ENCODE assay signal across 1 cellular context in the genomic region with DNA sequence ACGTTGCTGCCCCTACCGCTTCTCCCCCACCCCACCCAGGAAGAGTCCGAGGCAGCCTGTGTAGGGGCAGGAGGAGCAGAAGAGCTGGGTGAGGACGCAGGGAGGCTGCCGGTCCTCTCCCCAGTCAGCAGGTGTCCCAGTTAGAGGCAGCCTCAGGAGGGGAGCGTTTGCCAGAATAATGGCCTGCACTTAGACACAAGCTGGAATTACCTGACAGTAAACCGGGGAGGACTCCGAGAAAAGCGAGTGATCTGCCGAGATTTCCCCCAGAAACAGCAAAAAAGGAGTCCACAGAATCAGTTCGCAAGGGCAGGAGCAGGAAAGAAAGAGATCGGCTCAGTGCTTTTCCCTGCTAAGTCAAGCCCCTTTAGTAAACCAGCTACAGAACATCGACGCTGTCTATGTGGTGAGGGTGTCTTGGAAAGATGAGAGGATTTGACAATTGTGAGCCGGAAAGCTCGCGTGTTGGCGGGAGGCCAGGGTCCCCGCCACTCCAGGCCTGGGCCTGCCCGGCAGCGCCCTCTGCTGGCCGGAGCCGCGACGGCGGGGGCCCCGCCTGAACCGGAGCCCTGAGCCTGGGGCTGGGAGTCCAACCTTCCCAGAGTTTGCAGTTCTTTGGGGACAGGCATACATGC.
TF ChIP-seq lines count a peak whose summit lies in the region.

No MANE protein-coding gene starts in this region.

TF ChIP-seq in HepG2, 621 proteins besides CTCF, POLR2A, EP300 and RAD21 (continued from another document and continues in another):
- 0 out of 2 replicates have a peak, but pooled peaks have one; percentile 48 for TF ChIP-seq MYNN (CRISPR knock-in tag; IDR thresholded peaks at IDR 0.05; ENCODE audit: low read depth)
- 0 out of 2 replicates have a peak, but pooled peaks have one; percentile 41 for TF ChIP-seq ZNF280D (CRISPR knock-in tag; IDR thresholded peaks at IDR 0.05)
- TF ChIP-seq, protein P1, sequence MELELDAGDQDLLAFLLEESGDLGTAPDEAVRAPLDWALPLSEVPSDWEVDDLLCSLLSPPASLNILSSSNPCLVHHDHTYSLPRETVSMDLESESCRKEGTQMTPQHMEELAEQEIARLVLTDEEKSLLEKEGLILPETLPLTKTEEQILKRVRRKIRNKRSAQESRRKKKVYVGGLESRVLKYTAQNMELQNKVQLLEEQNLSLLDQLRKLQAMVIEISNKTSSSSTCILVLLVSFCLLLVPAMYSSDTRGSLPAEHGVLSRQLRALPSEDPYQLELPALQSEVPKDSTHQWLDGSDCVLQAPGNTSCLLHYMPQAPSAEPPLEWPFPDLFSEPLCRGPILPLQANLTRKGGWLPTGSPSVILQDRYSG (CRISPR knock-in tag; IDR thresholded peaks at IDR 0.05), result no peak
- TF ChIP-seq NCOR1 (IDR thresholded peaks at IDR 0.05; ENCODE audit: borderline replicate concordance, low read length), result no peak
- TF ChIP-seq REPIN1 (CRISPR knock-in tag; IDR thresholded peaks at IDR 0.05; ENCODE audit: borderline replicate concordance, low read depth), result peak; percentile 67
- TF ChIP-seq, protein P2, sequence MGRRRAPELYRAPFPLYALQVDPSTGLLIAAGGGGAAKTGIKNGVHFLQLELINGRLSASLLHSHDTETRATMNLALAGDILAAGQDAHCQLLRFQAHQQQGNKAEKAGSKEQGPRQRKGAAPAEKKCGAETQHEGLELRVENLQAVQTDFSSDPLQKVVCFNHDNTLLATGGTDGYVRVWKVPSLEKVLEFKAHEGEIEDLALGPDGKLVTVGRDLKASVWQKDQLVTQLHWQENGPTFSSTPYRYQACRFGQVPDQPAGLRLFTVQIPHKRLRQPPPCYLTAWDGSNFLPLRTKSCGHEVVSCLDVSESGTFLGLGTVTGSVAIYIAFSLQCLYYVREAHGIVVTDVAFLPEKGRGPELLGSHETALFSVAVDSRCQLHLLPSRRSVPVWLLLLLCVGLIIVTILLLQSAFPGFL (CRISPR knock-in tag; IDR thresholded peaks at IDR 0.05), result no peak
- 0 out of 2 replicates have a peak, but pooled peaks have one; percentile 55 for TF ChIP-seq ZNF343 (CRISPR knock-in tag; IDR thresholded peaks at IDR 0.05)
- TF ChIP-seq, protein P3, sequence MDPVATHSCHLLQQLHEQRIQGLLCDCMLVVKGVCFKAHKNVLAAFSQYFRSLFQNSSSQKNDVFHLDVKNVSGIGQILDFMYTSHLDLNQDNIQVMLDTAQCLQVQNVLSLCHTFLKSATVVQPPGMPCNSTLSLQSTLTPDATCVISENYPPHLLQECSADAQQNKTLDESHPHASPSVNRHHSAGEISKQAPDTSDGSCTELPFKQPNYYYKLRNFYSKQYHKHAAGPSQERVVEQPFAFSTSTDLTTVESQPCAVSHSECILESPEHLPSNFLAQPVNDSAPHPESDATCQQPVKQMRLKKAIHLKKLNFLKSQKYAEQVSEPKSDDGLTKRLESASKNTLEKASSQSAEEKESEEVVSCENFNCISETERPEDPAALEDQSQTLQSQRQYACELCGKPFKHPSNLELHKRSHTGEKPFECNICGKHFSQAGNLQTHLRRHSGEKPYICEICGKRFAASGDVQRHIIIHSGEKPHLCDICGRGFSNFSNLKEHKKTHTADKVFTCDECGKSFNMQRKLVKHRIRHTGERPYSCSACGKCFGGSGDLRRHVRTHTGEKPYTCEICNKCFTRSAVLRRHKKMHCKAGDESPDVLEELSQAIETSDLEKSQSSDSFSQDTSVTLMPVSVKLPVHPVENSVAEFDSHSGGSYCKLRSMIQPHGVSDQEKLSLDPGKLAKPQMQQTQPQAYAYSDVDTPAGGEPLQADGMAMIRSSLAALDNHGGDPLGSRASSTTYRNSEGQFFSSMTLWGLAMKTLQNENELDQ (CRISPR knock-in tag; IDR thresholded peaks at IDR 0.05; ENCODE audit: borderline replicate concordance), result no peak
- no peak for TF ChIP-seq ZNF3 (CRISPR knock-in tag; IDR thresholded peaks at IDR 0.05)
- TF ChIP-seq HBP1 (CRISPR knock-in tag; IDR thresholded peaks at IDR 0.05; ENCODE audit: low read depth), result peak; percentile 76; the same call in 1 of the 2 replicates
- no peak for TF ChIP-seq MTF1 (CRISPR knock-in tag; IDR thresholded peaks at IDR 0.05)
- no peak for TF ChIP-seq NFATC3 (CRISPR knock-in tag; IDR thresholded peaks at IDR 0.05)
- TF ChIP-seq, protein P4, sequence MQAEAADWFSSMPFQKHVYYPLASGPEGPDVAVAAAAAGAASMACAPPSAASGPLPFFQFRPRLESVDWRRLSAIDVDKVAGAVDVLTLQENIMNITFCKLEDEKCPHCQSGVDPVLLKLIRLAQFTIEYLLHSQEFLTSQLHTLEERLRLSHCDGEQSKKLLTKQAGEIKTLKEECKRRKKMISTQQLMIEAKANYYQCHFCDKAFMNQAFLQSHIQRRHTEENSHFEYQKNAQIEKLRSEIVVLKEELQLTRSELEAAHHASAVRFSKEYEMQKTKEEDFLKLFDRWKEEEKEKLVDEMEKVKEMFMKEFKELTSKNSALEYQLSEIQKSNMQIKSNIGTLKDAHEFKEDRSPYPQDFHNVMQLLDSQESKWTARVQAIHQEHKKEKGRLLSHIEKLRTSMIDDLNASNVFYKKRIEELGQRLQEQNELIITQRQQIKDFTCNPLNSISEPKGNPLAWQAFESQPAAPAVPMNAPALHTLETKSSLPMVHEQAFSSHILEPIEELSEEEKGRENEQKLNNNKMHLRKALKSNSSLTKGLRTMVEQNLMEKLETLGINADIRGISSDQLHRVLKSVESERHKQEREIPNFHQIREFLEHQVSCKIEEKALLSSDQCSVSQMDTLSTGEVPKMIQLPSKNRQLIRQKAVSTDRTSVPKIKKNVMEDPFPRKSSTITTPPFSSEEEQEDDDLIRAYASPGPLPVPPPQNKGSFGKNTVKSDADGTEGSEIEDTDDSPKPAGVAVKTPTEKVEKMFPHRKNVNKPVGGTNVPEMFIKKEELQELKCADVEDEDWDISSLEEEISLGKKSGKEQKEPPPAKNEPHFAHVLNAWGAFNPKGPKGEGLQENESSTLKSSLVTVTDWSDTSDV (CRISPR knock-in tag; IDR thresholded peaks at IDR 0.05), result no peak
- no peak for TF ChIP-seq ZFP62 (CRISPR knock-in tag; IDR thresholded peaks at IDR 0.05)
- TF ChIP-seq ZNF432 (CRISPR knock-in tag; IDR thresholded peaks at IDR 0.05; ENCODE audit: borderline replicate concordance), result no peak
- TF ChIP-seq ZNF773 (CRISPR knock-in tag; IDR thresholded peaks at IDR 0.05; ENCODE audit: borderline replicate concordance), result no peak
- TF ChIP-seq ZNF275 (CRISPR knock-in tag; IDR thresholded peaks at IDR 0.05; ENCODE audit: borderline replicate concordance), result peak; percentile 35; the same call in 1 of the 2 replicates
- no peak for TF ChIP-seq ZNF572 (CRISPR knock-in tag; IDR thresholded peaks at IDR 0.05)
- TF ChIP-seq, protein P5, sequence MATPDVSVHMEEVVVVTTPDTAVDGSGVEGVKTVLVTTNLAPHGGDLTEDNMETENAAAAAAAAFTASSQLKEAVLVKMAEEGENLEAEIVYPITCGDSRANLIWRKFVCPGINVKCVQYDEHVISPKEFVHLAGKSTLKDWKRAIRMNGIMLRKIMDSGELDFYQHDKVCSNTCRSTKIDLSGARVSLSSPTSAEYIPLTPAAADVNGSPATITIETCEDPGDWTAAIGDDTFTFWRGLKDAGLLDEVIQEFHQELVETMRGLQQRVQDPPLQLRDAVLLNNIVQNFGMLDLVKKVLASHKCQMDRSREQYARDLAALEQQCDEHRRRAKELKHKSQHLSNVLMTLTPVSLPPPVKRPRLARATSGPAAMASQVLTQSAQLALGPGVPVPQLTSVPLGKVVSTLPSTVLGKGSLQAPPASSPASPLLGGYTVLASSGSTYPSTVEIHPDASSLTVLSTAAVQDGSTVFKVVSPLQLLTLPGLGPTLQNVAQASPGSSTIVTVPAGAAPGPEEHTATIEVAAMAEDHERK (CRISPR knock-in tag; IDR thresholded peaks at IDR 0.05; ENCODE audit: low read depth), result no peak
- TF ChIP-seq ZBTB37 (CRISPR knock-in tag; IDR thresholded peaks at IDR 0.05), result no peak
- no peak; the same call in 1 of the 2 replicates for TF ChIP-seq ZNF124 (CRISPR knock-in tag; IDR thresholded peaks at IDR 0.05)
- TF ChIP-seq SKI (IDR thresholded peaks at IDR 0.05; ENCODE audit: partially characterized antibody), result no peak
- TF ChIP-seq, protein P6, sequence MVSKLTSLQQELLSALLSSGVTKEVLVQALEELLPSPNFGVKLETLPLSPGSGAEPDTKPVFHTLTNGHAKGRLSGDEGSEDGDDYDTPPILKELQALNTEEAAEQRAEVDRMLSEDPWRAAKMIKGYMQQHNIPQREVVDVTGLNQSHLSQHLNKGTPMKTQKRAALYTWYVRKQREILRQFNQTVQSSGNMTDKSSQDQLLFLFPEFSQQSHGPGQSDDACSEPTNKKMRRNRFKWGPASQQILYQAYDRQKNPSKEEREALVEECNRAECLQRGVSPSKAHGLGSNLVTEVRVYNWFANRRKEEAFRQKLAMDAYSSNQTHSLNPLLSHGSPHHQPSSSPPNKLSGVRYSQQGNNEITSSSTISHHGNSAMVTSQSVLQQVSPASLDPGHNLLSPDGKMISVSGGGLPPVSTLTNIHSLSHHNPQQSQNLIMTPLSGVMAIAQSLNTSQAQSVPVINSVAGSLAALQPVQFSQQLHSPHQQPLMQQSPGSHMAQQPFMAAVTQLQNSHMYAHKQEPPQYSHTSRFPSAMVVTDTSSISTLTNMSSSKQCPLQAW (CRISPR knock-in tag; IDR thresholded peaks at IDR 0.05), result peak; percentile 62; the same call in 1 of the 2 replicates
- no peak for TF ChIP-seq AKAP8 (CRISPR knock-in tag; IDR thresholded peaks at IDR 0.05)
- TF ChIP-seq, protein P7, sequence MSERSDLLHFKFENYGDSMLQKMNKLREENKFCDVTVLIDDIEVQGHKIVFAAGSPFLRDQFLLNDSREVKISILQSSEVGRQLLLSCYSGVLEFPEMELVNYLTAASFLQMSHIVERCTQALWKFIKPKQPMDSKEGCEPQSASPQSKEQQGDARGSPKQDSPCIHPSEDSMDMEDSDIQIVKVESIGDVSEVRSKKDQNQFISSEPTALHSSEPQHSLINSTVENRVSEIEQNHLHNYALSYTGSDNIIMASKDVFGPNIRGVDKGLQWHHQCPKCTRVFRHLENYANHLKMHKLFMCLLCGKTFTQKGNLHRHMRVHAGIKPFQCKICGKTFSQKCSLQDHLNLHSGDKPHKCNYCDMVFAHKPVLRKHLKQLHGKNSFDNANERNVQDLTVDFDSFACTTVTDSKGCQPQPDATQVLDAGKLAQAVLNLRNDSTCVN (CRISPR knock-in tag; IDR thresholded peaks at IDR 0.05; ENCODE audit: borderline replicate concordance), result peak; percentile 27; the same call in 1 of the 2 replicates
